Comparison of ENCODE assay signal across 24 cellular contexts in the genomic region with DNA sequence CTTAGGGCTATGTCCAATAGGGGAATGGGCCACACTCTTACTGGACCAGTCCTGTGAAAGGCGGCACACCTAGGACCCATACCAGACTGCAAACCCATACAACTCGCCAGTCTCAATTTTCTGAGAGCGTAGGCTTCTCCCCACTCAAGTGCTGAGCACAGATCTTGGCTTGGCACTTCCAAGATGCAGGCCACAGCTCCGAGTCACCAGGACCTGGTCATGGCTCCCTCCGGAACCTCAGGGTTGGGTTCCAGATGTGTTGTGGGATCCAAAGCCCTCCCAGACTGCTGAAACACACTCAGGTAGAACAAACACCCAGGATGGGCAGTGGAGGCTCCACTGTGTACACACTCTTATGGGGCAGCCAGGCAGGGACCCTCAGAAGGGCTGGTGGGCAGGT.
A peak's percentile ranks its signal among the peaks of the same experiment; 100 is the strongest.
DNase-seq lines count a peak whose midpoint lies in the region; FAIRE-seq and TF ChIP-seq lines count a peak whose summit lies in the region.
"Had no signal": no experiment of that assay in that cellular context is flagged by ENCODE, and none has a peak within 500 bp of the region (broad histone marks: within the 10 kb centered on the region; RNA-seq: fewer than 3 reads in every experiment).

No MANE protein-coding gene starts in this region.

- H3K9me3 Mint-ChIP-seq in type B pancreatic cell: no peaks in the 10 kb centered on the region
- H3K9me3 Mint-ChIP-seq: T-helper 1 cell treated with Interleukin-12 subunit alpha and Interleukin-12 subunit beta and Interleukin-4 antibody, amounts not matched to agents 30 μg/mL and 1 μg/mL, for 36 hours had no signal

- DNase-seq in GM23248 (peak; percentile 50), adipocyte (ENCODE audit: low read depth) (no peak), fibroblast of the aortic adventitia (ENCODE audit: low read depth) (peak; percentile 14), uterus (no peak), NCI-H1417 (lab: John Stamatoyannopoulos, UW) (no peak), type B pancreatic cell (ENCODE audit: extremely low spot score, unreplicated experiment) (no peak), GM12891 (ENCODE audit: insufficient read length, low spot score) (no peak)
- DNase-seq: activated CD4-positive, alpha-beta T cell treated with anti-CD3 and anti-CD28 coated beads for 48 hours; activated T-cell treated with anti-CD3 and anti-CD28 coated beads, Interleukin-2, amount 50 U/mL, for 4 hours; CD4-positive, alpha-beta memory T cell; DMS 273 treated with DMSO at 0.1 percent for 48 hours; lower lobe of right lung; NCI-H1694 treated with DMSO at 0.1 percent for 48 hours; NCI-H526 treated with DMSO at 0.1 percent for 48 hours; Peyer's patch; sigmoid colon; SJCRH30 had no signal

- H3K4me3 ChIP-seq in GM23248 (no peak overlapping the region), adipocyte (ENCODE audit: low read length) (peak overlapping the region; percentile 14), fibroblast of the aortic adventitia (ENCODE audit: low read depth, low read length) (no peak overlapping the region), uterus (no peak overlapping the region)
- H3K4me3 ChIP-seq: cardiac muscle cell, K562, lower lobe of right lung, neural progenitor cell, Peyer's patch, sigmoid colon, SJCRH30 had no signal

- H4K20me1 ChIP-seq in GM23248 (ENCODE audit: insufficient read depth): no peaks in the 10 kb centered on the region

- H3K27me3 ChIP-seq in GM23248 (replicated peaks; ENCODE audit: insufficient read depth) (no peaks in the 10 kb centered on the region), adipocyte (replicated peaks; ENCODE audit: control insufficient read depth, insufficient read depth, low read length) (no peaks in the 10 kb centered on the region), uterus (no peaks in the 10 kb centered on the region)
- H3K27me3 ChIP-seq: cardiac muscle cell, neural progenitor cell, Peyer's patch, sigmoid colon, SJCRH30 had no signal

- TF ChIP-seq CTCF in fibroblast of the aortic adventitia (IDR thresholded peaks at IDR 0.05; ENCODE audit: insufficient read depth, low read length) (no peak), uterus (IDR thresholded peaks at IDR 0.05) (no peak), type B pancreatic cell (conservative IDR thresholded peaks at IDR 0.05) (no peak)

- H3K27ac ChIP-seq in GM23248: peak overlapping the region; percentile 94
- H3K27ac ChIP-seq in uterus: peak overlapping the region; percentile 35 to 75
- H3K27ac ChIP-seq: cardiac muscle cell, lower lobe of right lung, neural progenitor cell, Peyer's patch, SJCRH30 had no signal

- H3F3A ChIP-seq in GM23248 (ENCODE audit: insufficient read depth): peaks cover 48% of the 10 kb centered on the region

- H3K9me3 ChIP-seq in GM23248 (ENCODE audit: low read depth) (no peaks in the 10 kb centered on the region), adipocyte (ENCODE audit: control insufficient read depth, low read length) (peaks cover 5% of the 10 kb centered on the region), uterus (no peaks in the 10 kb centered on the region)
- H3K9me3 ChIP-seq: Peyer's patch, SJCRH30 had no signal

- no peaks in the 10 kb centered on the region for H3K36me3 Mint-ChIP-seq in type B pancreatic cell
- H3K36me3 Mint-ChIP-seq: CD4-positive, alpha-beta memory T cell; neural progenitor cell had no signal

- FAIRE-seq in GM12891 (lab: Jason Lieb, UNC): no peak
- FAIRE-seq: G401.6, GM18507, K562 had no signal

- H3K27ac Mint-ChIP-seq in type B pancreatic cell: no peak overlapping the region
- H3K27ac Mint-ChIP-seq: CD4-positive, alpha-beta memory T cell; neural progenitor cell; progenitor cell of endocrine pancreas; T-helper 1 cell treated with Interleukin-12 subunit alpha and Interleukin-12 subunit beta and Interleukin-4 antibody, amounts not matched to agents 30 μg/mL and 1 μg/mL, for 36 hours had no signal

- H3K9ac ChIP-seq in GM23248 (peak overlapping the region; percentile 58; the same call in 1 of the 2 replicates), adipocyte (ENCODE audit: low read length) (peak overlapping the region; percentile 83)
- H3K9ac ChIP-seq: neural progenitor cell had no signal

- no peaks in the 10 kb centered on the region for H3K79me2 ChIP-seq in GM23248 (ENCODE audit: insufficient read depth)

- H2AFZ ChIP-seq in GM23248: peak overlapping the region; percentile 71; the same call in 1 of the 2 replicates
- H2AFZ ChIP-seq: neural progenitor cell had no signal

- peaks cover 52% of the 10 kb centered on the region for H3K4me1 ChIP-seq in GM23248 (ENCODE audit: insufficient read depth)
- peaks cover 48% of the 10 kb centered on the region for H3K4me1 ChIP-seq in adipocyte (ENCODE audit: control insufficient read depth, insufficient read depth, low read length)
- no peaks in the 10 kb centered on the region for H3K4me1 ChIP-seq in uterus
- H3K4me1 ChIP-seq: lower lobe of right lung, neural progenitor cell, Peyer's patch, sigmoid colon, SJCRH30 had no signal

- 80 to 84% methylated on average over 5 of the region's 5 CpGs for WGBS in GM23248 (ENCODE audit: low coverage in 1 of 2, low lambda C conversion rate in 2 of 2, missing lambda C conversion rate in 2 of 2), 2 experiments

- peaks cover 4% of the 10 kb centered on the region for H3K27me3 Mint-ChIP-seq in type B pancreatic cell
- H3K27me3 Mint-ChIP-seq: progenitor cell of endocrine pancreas had no signal

- H3K9me2 ChIP-seq in GM23248 (ENCODE audit: insufficient read depth): no peaks in the 10 kb centered on the region

- H3K4me3 Mint-ChIP-seq in type B pancreatic cell: no peak overlapping the region
- H3K4me3 Mint-ChIP-seq: activated T-cell treated with anti-CD3 and anti-CD28 coated beads, Interleukin-2, amount 50 U/mL, for 4 hours; CD4-positive, alpha-beta memory T cell; neural progenitor cell; T-helper 1 cell treated with Interleukin-12 subunit alpha and Interleukin-12 subunit beta and Interleukin-4 antibody, amounts not matched to agents 30 μg/mL and 1 μg/mL, for 36 hours had no signal

- H3K36me3 ChIP-seq in GM23248 (ENCODE audit: low read depth) (no peaks in the 10 kb centered on the region), adipocyte (ENCODE audit: control insufficient read depth, insufficient read depth, low read length, severe bottlenecking) (no peaks in the 10 kb centered on the region), uterus (no peaks in the 10 kb centered on the region)
- H3K36me3 ChIP-seq: cardiac muscle cell, lower lobe of right lung, neural progenitor cell, Peyer's patch, sigmoid colon, SJCRH30 had no signal

- peak overlapping the region; percentile 63 for H3K4me2 ChIP-seq in GM23248 (ENCODE audit: unreplicated experiment)
- H3K4me2 ChIP-seq: neural progenitor cell had no signal

- TF ChIP-seq POLR2A in uterus (IDR thresholded peaks at IDR 0.05) (no peak), GM12891 (IDR thresholded peaks at IDR 0.05; ENCODE audit: low read depth, low read length) (no peak)

- intact Hi-C loops in uterus (cut with DNase I; ENCODE audit: low total_unique reads): no loop called here

- H3K4me1 Mint-ChIP-seq in type B pancreatic cell (ENCODE audit: unreplicated experiment): no peaks in the 10 kb centered on the region
- H3K4me1 Mint-ChIP-seq: CD4-positive, alpha-beta memory T cell; neural progenitor cell had no signal

- in situ Hi-C loops in GM23248 (cut with MboI): no loop called here

TF ChIP-seq in GM12891, 5 proteins besides CTCF, POLR2A, EP300 and RAD21:
- TF ChIP-seq POU2F2 (IDR thresholded peaks at IDR 0.05; ENCODE audit: low read depth, low read length) (no peak), PAX5 (IDR thresholded peaks at IDR 0.05; ENCODE audit: insufficient read depth, low read length, severe bottlenecking) (no peak), SPI1 (IDR thresholded peaks at IDR 0.05; ENCODE audit: low read depth, low read length) (no peak), TAF1 (IDR thresholded peaks at IDR 0.05; ENCODE audit: low read depth, low read length) (no peak), POLR2AphosphoS5 (IDR thresholded peaks at IDR 0.05; ENCODE audit: low read depth, low read length) (no peak)

Comparison
In these comparisons a context has a peak if more than half of its experiments do, and no peak if none do; other contexts are left out.
1. DNase-seq: peak in GM23248 (single experiment) and fibroblast of the aortic adventitia (single experiment); none in adipocyte (single experiment), uterus (0 of 2), NCI-H1417 (0 of 3), type B pancreatic cell (single experiment) and GM12891 (single experiment).